In the genomic region with DNA sequence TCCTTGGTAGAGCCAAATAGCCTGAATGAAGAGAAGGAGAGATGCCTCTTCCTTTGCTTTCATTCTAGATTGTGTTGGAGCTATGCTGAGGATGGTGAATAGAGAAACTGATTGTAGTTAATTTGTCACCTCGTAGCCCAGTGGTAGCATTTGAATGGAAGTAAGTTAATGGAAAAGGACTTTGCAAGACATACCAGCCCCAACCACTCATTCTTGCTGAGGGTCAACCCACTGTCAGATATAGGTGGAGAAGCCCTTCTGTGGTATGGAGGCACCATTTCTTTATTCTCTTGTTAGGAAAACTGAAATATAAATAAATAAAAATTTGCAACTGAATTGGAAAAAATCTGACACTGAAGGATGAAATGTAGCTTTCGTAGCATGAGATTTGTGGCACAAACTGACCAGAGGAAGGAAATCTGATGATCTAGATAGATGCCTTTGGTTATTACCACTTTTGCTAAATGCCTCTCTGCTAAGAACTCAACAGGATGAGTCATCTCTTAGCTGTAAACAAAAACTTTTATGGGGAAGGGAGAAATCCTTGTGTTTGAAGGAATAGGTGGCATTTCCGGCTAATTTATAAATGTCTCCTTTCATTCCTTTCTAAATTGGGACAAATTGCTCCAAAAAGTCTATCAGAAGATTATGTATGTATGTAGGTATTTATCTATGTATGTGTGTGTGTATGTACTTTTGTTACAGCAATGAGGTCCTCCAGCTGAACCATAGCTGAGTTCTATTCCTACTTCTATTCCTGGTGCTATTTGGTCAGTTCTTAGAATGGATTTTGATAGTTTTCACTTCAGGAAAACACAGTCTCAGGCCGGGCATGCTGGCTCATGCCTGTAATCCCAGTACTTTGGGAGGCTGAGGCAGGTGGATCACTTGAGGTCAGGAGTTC, we compare ENCODE assay signal across 15 cellular contexts.
DNase-seq lines count a peak whose midpoint lies in the region; ATAC-seq, FAIRE-seq and TF ChIP-seq lines count a peak whose summit lies in the region.
"Had no signal": no experiment of that assay in that cellular context is flagged by ENCODE, and none has a peak within 500 bp of the region (broad histone marks: within the 10 kb centered on the region; RNA-seq: fewer than 3 reads in every experiment).

No MANE protein-coding gene starts in this region.

- peak overlapping the region; percentile 1 for H3K27ac ChIP-seq in mesodermal cell (ENCODE audit: low read depth, low read length, severe bottlenecking)
- H3K27ac ChIP-seq: RWPE1 had no signal

- ATAC-seq in HG02884 (IDR thresholded peaks at IDR 0.05; ENCODE audit: unreplicated experiment) = no peak
- ATAC-seq: naive thymus-derived CD8-positive, alpha-beta T cell; stimulated activated naive B cell treated with anti-CD40 and anti-IgM and Interleukin-4, amounts not matched to agents 10 μg/mL and 1 μg/mL and 100 μg/mL, for 72 hours had no signal

- FAIRE-seq in HTR-8/SVneo (lab: Jason Lieb, UNC) = peak; percentile 72

- 74 to 79% methylated on average over 2 of the region's 4 CpGs for WGBS in mesodermal cell (ENCODE audit: insufficient coverage in 2 of 2), 2 experiments

- no peak for TF ChIP-seq CTCF in astrocyte of the spinal cord (IDR thresholded peaks at IDR 0.05; ENCODE audit: low read depth, low read length)

- peaks cover 14% of the 10 kb centered on the region for H3K36me3 ChIP-seq in mesodermal cell (ENCODE audit: control insufficient read depth, insufficient read depth, low read length)

- in situ Hi-C loops in astrocyte of the spinal cord (cut with HindIII; ENCODE audit: low sequenced_read_pairs) = no loop called here

- peaks cover 41% of the 10 kb centered on the region for H3K4me1 ChIP-seq in mesodermal cell (ENCODE audit: control insufficient read depth, insufficient read depth, low read length, poor library complexity, severe bottlenecking)
- H3K4me1 ChIP-seq: Caco-2 had no signal

- DNase-seq in CD1c-positive myeloid dendritic cell (ENCODE audit: extremely low spot score) (peak; percentile 35), HTR-8/SVneo (ENCODE audit: insufficient read length, low spot score) (peak; percentile 73), astrocyte of the spinal cord (ENCODE audit: low read depth, low spot score) (peak; percentile 60), HuH-7 (ENCODE audit: low spot score) (no peak), medulla oblongata (ENCODE audit: extremely low spot score) (no peak), NCI-H748 treated with DMSO at 0.1 percent for 48 hours (lab: John Stamatoyannopoulos, UW) (no peak)
- DNase-seq: activated CD4-positive, CD25-positive, alpha-beta regulatory T cell treated with anti-CD3 and anti-CD28 coated beads, Interleukin-2, amount 50 U/mL, for 72 hours; activated effector memory CD4-positive, alpha-beta T cell treated with anti-CD3 and anti-CD28 coated beads, Interleukin-2, amount 50 U/mL, for 16 hours; Caco-2; naive thymus-derived CD8-positive, alpha-beta T cell; NCI-H2171; stimulated activated naive B cell treated with anti-CD40 and anti-IgM and Interleukin-4, amounts not matched to agents 10 μg/mL and 1 μg/mL and 100 μg/mL, for 72 hours had no signal

- H3K9me3 ChIP-seq in mesodermal cell (ENCODE audit: control insufficient read depth, low read length) = no peaks in the 10 kb centered on the region
- H3K9me3 ChIP-seq: Caco-2 had no signal

- H3K4me3 ChIP-seq in astrocyte of the spinal cord (ENCODE audit: low read depth, low read length) (no peak overlapping the region), mesodermal cell (ENCODE audit: extremely low read depth, insufficient read depth, low read length, poor library complexity, severe bottlenecking) (no peak overlapping the region)

Comparison
In these comparisons a context has a peak if more than half of its experiments do, and no peak if none do; other contexts are left out.
1. DNase-seq: peak in CD1c-positive myeloid dendritic cell (single experiment), HTR-8/SVneo (single experiment) and astrocyte of the spinal cord (single experiment); none in HuH-7 (single experiment), medulla oblongata (single experiment) and NCI-H748 treated with DMSO at 0.1 percent for 48 hours (single experiment).